Comparison of ENCODE assay signal across 7 cellular contexts in the genomic region with DNA sequence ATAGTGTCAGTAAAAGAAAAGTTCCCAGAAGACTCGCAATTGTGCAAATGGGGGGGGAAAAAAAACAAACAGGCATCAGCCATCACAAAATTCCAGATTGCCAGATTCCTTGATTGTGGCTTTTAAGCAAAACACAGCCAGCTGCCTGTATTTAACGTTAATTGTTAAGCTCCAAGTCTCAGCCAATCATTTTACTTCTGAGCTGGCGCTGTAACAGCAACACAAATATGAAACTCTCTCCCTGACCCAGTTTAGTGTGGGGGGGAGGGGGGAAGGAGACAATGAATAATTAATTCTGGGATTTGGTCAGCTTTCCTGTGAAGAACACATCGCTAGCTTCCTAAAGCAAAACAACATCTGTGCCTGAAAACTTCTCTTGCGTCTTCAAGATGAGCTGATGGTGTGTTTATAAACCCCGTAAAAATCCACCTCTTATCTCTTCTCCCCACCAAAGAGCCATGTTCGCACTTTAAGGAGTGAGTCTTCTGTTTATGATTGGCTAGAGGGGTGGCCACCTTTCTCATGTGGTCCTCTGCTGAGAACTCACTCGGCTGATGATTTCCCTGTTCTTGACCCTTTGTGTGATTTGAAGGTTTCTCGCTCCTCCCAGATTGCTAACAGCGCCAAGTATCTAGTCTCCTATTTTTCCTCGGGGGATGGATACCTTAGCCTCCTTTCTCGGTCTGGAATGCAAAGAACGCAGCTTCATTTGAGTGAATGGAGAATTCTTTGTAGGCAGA.
DNase-seq lines count a peak whose midpoint lies in the region; ATAC-seq and FAIRE-seq lines count a peak whose summit lies in the region.

No MANE protein-coding gene starts in this region.

- H3K4me3 ChIP-seq in iPS-18c (ENCODE audit: insufficient read depth, low read depth, low read length) (peak overlapping the region; percentile 43), small intestine (ENCODE audit: low read depth in 1 of 2, low read length in 2 of 2) (peak overlapping the region in 1 of 2 donors; percentile 17)

- no peaks in the 10 kb centered on the region for H3K9me3 Mint-ChIP-seq in activated naive CD8-positive, alpha-beta T cell treated with anti-CD3 and anti-CD28 coated beads, Interleukin-2, amount 50 U/mL, for 24 hours

- H3K4me3 Mint-ChIP-seq in activated naive CD8-positive, alpha-beta T cell treated with anti-CD3 and anti-CD28 coated beads, Interleukin-2, amount 50 U/mL, for 24 hours: peak overlapping the region; percentile 64

- no peaks in the 10 kb centered on the region for H3K36me3 Mint-ChIP-seq in activated naive CD8-positive, alpha-beta T cell treated with anti-CD3 and anti-CD28 coated beads, Interleukin-2, amount 50 U/mL, for 24 hours (ENCODE audit: low read depth)

- H3K4me1 ChIP-seq in small intestine (ENCODE audit: control insufficient read depth in 2 of 2, insufficient read depth in 1 of 2, low read depth in 1 of 2, low read length in 1 of 2): no peaks in the 10 kb centered on the region

- no peak for FAIRE-seq in small intestine (lab: Jason Lieb, UNC)
- FAIRE-seq in frontal cortex (lab: Jason Lieb, UNC): no peak

- no peak overlapping the region for H3K27ac ChIP-seq in small intestine (ENCODE audit: low read depth in 1 of 2, low read length in 1 of 2)

- peak; percentile 13 for DNase-seq in HK-2 (ENCODE audit: unreplicated experiment)
- no peak for DNase-seq in activated naive CD8-positive, alpha-beta T cell treated with anti-CD3 and anti-CD28 coated beads, Interleukin-2, amount 50 U/mL, for 24 hours
- peak; percentile 5 for DNase-seq in small intestine
- DNase-seq in frontal cortex (ENCODE audit: low spot score in 2 of 2): no peak

- no peaks in the 10 kb centered on the region for H3K36me3 ChIP-seq in small intestine (ENCODE audit: control insufficient read depth in 2 of 2, insufficient read depth in 2 of 2, low read length in 2 of 2)

- H3K9me3 ChIP-seq in iPS-18c (ENCODE audit: control insufficient read depth, insufficient read depth, low read length) (no peaks in the 10 kb centered on the region), small intestine (ENCODE audit: control insufficient read depth, low read depth) (no peaks in the 10 kb centered on the region)

- no peak for ATAC-seq in activated naive CD8-positive, alpha-beta T cell treated with anti-CD3 and anti-CD28 coated beads, Interleukin-2, amount 50 U/mL, for 24 hours
- no peak for ATAC-seq in HG03039 (IDR thresholded peaks at IDR 0.05; ENCODE audit: unreplicated experiment)
- ATAC-seq in activated CD4-positive, CD25-positive, alpha-beta regulatory T cell treated with anti-CD3 and anti-CD28 coated beads, Interleukin-2, amount 50 U/mL, for 24 hours: no peak

- peaks cover 28% of the 10 kb centered on the region for H3K27me3 Mint-ChIP-seq in activated naive CD8-positive, alpha-beta T cell treated with anti-CD3 and anti-CD28 coated beads, Interleukin-2, amount 50 U/mL, for 24 hours

- 6 to 14% (median 6%) methylated on average over 13 of the region's 13 CpGs for WGBS in small intestine, 3 donors

- no peak overlapping the region for H3K27ac Mint-ChIP-seq in activated naive CD8-positive, alpha-beta T cell treated with anti-CD3 and anti-CD28 coated beads, Interleukin-2, amount 50 U/mL, for 24 hours

- H3K27me3 ChIP-seq in small intestine (ENCODE audit: control insufficient read depth in 2 of 2, insufficient read depth in 2 of 2, low read length in 2 of 2): no peaks in the 10 kb centered on the region

- H3K4me1 Mint-ChIP-seq in activated naive CD8-positive, alpha-beta T cell treated with anti-CD3 and anti-CD28 coated beads, Interleukin-2, amount 50 U/mL, for 24 hours: peaks cover 10% of the 10 kb centered on the region

Comparison
In these comparisons a context has a peak if more than half of its experiments do, and no peak if none do; other contexts are left out.
1. DNase-seq: peak in HK-2 (single experiment) and small intestine (single experiment); none in activated naive CD8-positive, alpha-beta T cell treated with anti-CD3 and anti-CD28 coated beads, Interleukin-2, amount 50 U/mL, for 24 hours (single experiment) and frontal cortex (0 of 2).